In the genomic region with DNA sequence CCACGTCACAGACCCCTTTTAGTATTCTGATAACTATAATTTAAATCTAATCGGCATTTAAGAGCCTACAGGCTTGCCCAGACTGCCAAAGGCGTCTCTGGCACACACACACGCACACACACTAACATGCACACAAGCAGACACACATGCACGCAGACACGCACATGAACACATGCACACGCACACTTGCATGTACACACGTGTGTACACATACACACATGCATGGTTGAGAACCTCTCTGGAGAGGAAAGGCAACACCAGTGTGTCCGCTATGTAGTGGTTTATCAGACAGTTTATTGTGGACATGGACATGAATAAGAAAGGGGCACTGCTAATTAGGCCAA, we compare ENCODE assay signal across 10 cellular contexts.
DNase-seq lines count a peak whose midpoint lies in the region; ATAC-seq, FAIRE-seq and TF ChIP-seq lines count a peak whose summit lies in the region.
"Had no signal": no experiment of that assay in that cellular context is flagged by ENCODE, and none has a peak within 500 bp of the region (broad histone marks: within the 10 kb centered on the region; RNA-seq: fewer than 3 reads in every experiment).

No MANE protein-coding gene starts in this region.

- H3K9me3 Mint-ChIP-seq in astrocyte (ENCODE audit: unreplicated experiment) = no peaks in the 10 kb centered on the region
- H3K9me3 Mint-ChIP-seq in neural progenitor cell = no peaks in the 10 kb centered on the region
- H3K9me3 Mint-ChIP-seq in naive thymus-derived CD4-positive, alpha-beta T cell = peaks cover 0 to 2% (median 0%) of the 10 kb centered on the region in 11 donors
- H3K9me3 Mint-ChIP-seq: CD4-positive, alpha-beta T cell had no signal

- intact Hi-C loops in naive thymus-derived CD4-positive, alpha-beta T cell (cut with micrococcal nuclease) = loop anchor here (10.0 kb wide), 3 partner anchors 474 to 636 kb away; a partner anchor contains a TSS

- H2AFZ ChIP-seq in ACC112 (ENCODE audit: low read length, unreplicated experiment) (peak overlapping the region; percentile 12), astrocyte (ENCODE audit: low read depth, low read length) (no peak overlapping the region), neural progenitor cell (replicated peaks) (no peak overlapping the region)

- no peaks in the 10 kb centered on the region for H3K36me3 ChIP-seq in ACC112 (ENCODE audit: insufficient read depth, low read length)
- no peaks in the 10 kb centered on the region for H3K36me3 ChIP-seq in HAP-1 (replicated peaks)
- H3K36me3 ChIP-seq in astrocyte (ENCODE audit: insufficient read depth, low read length) = no peaks in the 10 kb centered on the region
- no peaks in the 10 kb centered on the region for H3K36me3 ChIP-seq in neural progenitor cell
- H3K36me3 ChIP-seq in naive thymus-derived CD4-positive, alpha-beta T cell (ENCODE audit: control insufficient read depth in 2 of 3, insufficient read depth in 3 of 3, low read length in 3 of 3) = no peaks in the 10 kb centered on the region

- H3K4me2 ChIP-seq in astrocyte (ENCODE audit: low read length) (no peak overlapping the region), neural progenitor cell (no peak overlapping the region)

- POLR2A ChIA-PET in naive thymus-derived CD4-positive, alpha-beta T cell (lab: Charles Lee) = interaction anchor here (0.8 kb wide), 1 partner anchor 225 kb away, joined by 4 read pairs; no protein-coding TSS in a partner anchor

- H3K79me2 ChIP-seq in ACC112 (ENCODE audit: control insufficient read depth, insufficient read depth, low read length, unreplicated experiment) = no peaks in the 10 kb centered on the region
- H3K79me2 ChIP-seq in astrocyte (ENCODE audit: insufficient read depth, low read length) = no peaks in the 10 kb centered on the region
- H3K79me2 ChIP-seq in neural progenitor cell (ENCODE audit: low read depth) = no peaks in the 10 kb centered on the region

- no peak for FAIRE-seq in astrocyte (lab: Jason Lieb, UNC)

- no peak overlapping the region; the same call in 1 of the 2 replicates for H3K27ac ChIP-seq in ACC112 (ENCODE audit: low read depth, low read length)
- H3K27ac ChIP-seq in astrocyte (ENCODE audit: low read depth, low read length) = no peak overlapping the region
- no peak overlapping the region for H3K27ac ChIP-seq in neural progenitor cell
- H3K27ac ChIP-seq in naive thymus-derived CD4-positive, alpha-beta T cell (ENCODE audit: low read depth, low read length) = no peak overlapping the region

- H3K27me3 ChIP-seq in ACC112 (ENCODE audit: insufficient read depth, low read length) (no peaks in the 10 kb centered on the region), HAP-1 (ENCODE audit: low read depth) (no peaks in the 10 kb centered on the region; the same call in 1 of the 2 replicates), astrocyte (ENCODE audit: insufficient read depth, low read length) (peaks cover 5% of the 10 kb centered on the region), neural progenitor cell (peaks cover 39% of the 10 kb centered on the region)
- no peaks in the 10 kb centered on the region for H3K27me3 ChIP-seq in naive thymus-derived CD4-positive, alpha-beta T cell (ENCODE audit: control insufficient read depth in 2 of 2, insufficient read depth in 2 of 2, low read length in 2 of 2)

- H3K4me3 ChIP-seq in ACC112 (ENCODE audit: low read depth, low read length) (no peak overlapping the region), HAP-1 (peak overlapping the region; percentile 15; the same call in 1 of the 2 replicates), astrocyte (ENCODE audit: insufficient read depth, low read depth, low read length) (no peak overlapping the region), neural progenitor cell (no peak overlapping the region)
- H3K4me3 ChIP-seq in naive thymus-derived CD4-positive, alpha-beta T cell (ENCODE audit: low read length) = no peak overlapping the region

- H3K4me3 Mint-ChIP-seq in astrocyte (ENCODE audit: unreplicated experiment) = no peak overlapping the region
- H3K4me3 Mint-ChIP-seq in neural progenitor cell = no peak overlapping the region
- H3K4me3 Mint-ChIP-seq in naive thymus-derived CD4-positive, alpha-beta T cell = peak overlapping the region in 1 of 10 donors; percentile 53

- peaks cover 15% of the 10 kb centered on the region for H3F3A ChIP-seq in neural progenitor cell (ENCODE audit: low read depth)

- no peaks in the 10 kb centered on the region for H4K20me1 ChIP-seq in astrocyte (ENCODE audit: insufficient read depth, low read length)
- peaks cover 3% of the 10 kb centered on the region for H4K20me1 ChIP-seq in neural progenitor cell (ENCODE audit: low read depth)

- no peaks in the 10 kb centered on the region for H3K36me3 Mint-ChIP-seq in astrocyte (ENCODE audit: low read depth, unreplicated experiment)
- no peaks in the 10 kb centered on the region for H3K36me3 Mint-ChIP-seq in neural progenitor cell
- no peaks in the 10 kb centered on the region for H3K36me3 Mint-ChIP-seq in naive thymus-derived CD4-positive, alpha-beta T cell

- no peak overlapping the region for H3K27ac Mint-ChIP-seq in astrocyte (ENCODE audit: unreplicated experiment)
- peak overlapping the region; percentile 81 for H3K27ac Mint-ChIP-seq in neural progenitor cell
- H3K27ac Mint-ChIP-seq in naive thymus-derived CD4-positive, alpha-beta T cell = peak overlapping the region in 1 of 9 donors; percentile 69

- CTCF ChIA-PET in naive thymus-derived CD4-positive, alpha-beta T cell (lab: Charles Lee) = interaction anchor here (0.5 to 14.9 kb wide), 11 partner anchors 13 to 558 kb away, joined by 3 to 522 read pairs (median 3); a partner anchor contains a TSS

- H3K4me1 Mint-ChIP-seq in astrocyte (ENCODE audit: low read depth, unreplicated experiment) (peaks cover 12% of the 10 kb centered on the region), neural progenitor cell (peaks cover 65% of the 10 kb centered on the region)
- peaks cover 14 to 59% (median 37%) of the 10 kb centered on the region in 7 donors for H3K4me1 Mint-ChIP-seq in naive thymus-derived CD4-positive, alpha-beta T cell

- peak overlapping the region; percentile 65 for H3K9ac ChIP-seq in astrocyte (ENCODE audit: low read length)
- H3K9ac ChIP-seq in neural progenitor cell = no peak overlapping the region

- ATAC-seq in HG03520 (IDR thresholded peaks at IDR 0.05; ENCODE audit: unreplicated experiment) (no peak), HG03025 (IDR thresholded peaks at IDR 0.05; ENCODE audit: low FRiP score, unreplicated experiment) (no peak)
- no peak for ATAC-seq in naive thymus-derived CD4-positive, alpha-beta T cell

- no peaks in the 10 kb centered on the region for H3K9me3 ChIP-seq in HAP-1
- no peaks in the 10 kb centered on the region for H3K9me3 ChIP-seq in astrocyte (ENCODE audit: insufficient read depth, low read depth, low read length)
- no peaks in the 10 kb centered on the region for H3K9me3 ChIP-seq in neural progenitor cell (ENCODE audit: low read depth)
- H3K9me3 ChIP-seq in naive thymus-derived CD4-positive, alpha-beta T cell (ENCODE audit: control insufficient read depth in 2 of 3, low read length in 3 of 3) = no peaks in the 10 kb centered on the region

- DNase-seq in HAP-1 (ENCODE audit: low spot score in 2 of 2) (no peak), astrocyte (ENCODE audit: low read depth) (no peak), neural progenitor cell (ENCODE audit: low spot score) (no peak), NCI-H187 treated with DMSO at 0.1 percent for 48 hours (lab: John Stamatoyannopoulos, UW) (no peak)
- no peak for DNase-seq in naive thymus-derived CD4-positive, alpha-beta T cell
- DNase-seq: NCI-H2081 treated with DMSO at 0.1 percent for 48 hours had no signal

- in situ Hi-C loops in HAP-1 (cut with MboI; ENCODE audit: low sequenced_read_pairs) = loop anchor here (5.0 to 25.0 kb wide), 2 partner anchors 231 to 461 kb away; a partner anchor contains a TSS

- peaks cover 48% of the 10 kb centered on the region for H3K27me3 Mint-ChIP-seq in astrocyte (ENCODE audit: low read depth, unreplicated experiment)
- peaks cover 20% of the 10 kb centered on the region for H3K27me3 Mint-ChIP-seq in neural progenitor cell (ENCODE audit: insufficient read depth, low read depth)
- peaks cover 13 to 60% (median 14%) of the 10 kb centered on the region in 5 donors for H3K27me3 Mint-ChIP-seq in naive thymus-derived CD4-positive, alpha-beta T cell

- H3K4me1 ChIP-seq in ACC112 (ENCODE audit: control insufficient read depth, insufficient read depth, low read length, unreplicated experiment) (peaks cover 8% of the 10 kb centered on the region), HAP-1 (peaks cover 30% of the 10 kb centered on the region), astrocyte (ENCODE audit: insufficient read depth, low read length) (peaks cover 19% of the 10 kb centered on the region), neural progenitor cell (peaks cover 22% of the 10 kb centered on the region)
- H3K4me1 ChIP-seq in naive thymus-derived CD4-positive, alpha-beta T cell (ENCODE audit: control insufficient read depth in 2 of 2, insufficient read depth in 2 of 2, low read length in 2 of 2) = peaks cover 9 to 31% of the 10 kb centered on the region in 2 donors

- TF ChIP-seq CTCF in astrocyte (IDR thresholded peaks at IDR 0.05; ENCODE audit: insufficient read depth, low read depth, low read length) (no peak), neural progenitor cell (IDR thresholded peaks at IDR 0.05) (no peak)
